Comparison of ENCODE assay signal across 18 cellular contexts in genomic region chr1:147565189-147565980, GRCh38. TPM values are rescaled to one million over a fixed set of nuclear protein-coding genes. Genes with fewer than 3 reads are reported as not detected.
DNase-seq lines count a peak whose midpoint lies in the region; ATAC-seq, FAIRE-seq and TF ChIP-seq lines count a peak whose summit lies in the region.
"Had no signal": no experiment of that assay in that cellular context is flagged by ENCODE, and none has a peak within 500 bp of the region (broad histone marks: within the 10 kb centered on the region; RNA-seq: fewer than 3 reads in every experiment).

No MANE protein-coding gene starts in this region.

- H3K27me3 ChIP-seq in IMR-90 (ENCODE audit: control insufficient read depth, insufficient read depth, low read length) (no peaks in the 10 kb centered on the region), H1 (replicated peaks in 1 of 4; ENCODE audit: control insufficient read depth in 3 of 4, extremely low read depth in 1 of 4, insufficient read depth in 3 of 4, low read length in 3 of 4) (peaks cover 0 to 1% (median 0%) of the 10 kb centered on the region in 4 experiments; a peak in 1 of 7 replicates), transverse colon (no peaks in the 10 kb centered on the region)

- no peak overlapping the region for H2BK5ac ChIP-seq in IMR-90 (ENCODE audit: low read depth, low read length, poor library complexity, severe bottlenecking)
- H2BK5ac ChIP-seq in H1 (ENCODE audit: low read depth, low read length): no peak overlapping the region

- intact Hi-C loops in IMR-90 (cut with micrococcal nuclease) (no loop called here), head of caudate nucleus (cut with DNase I) (no loop called here), transverse colon (cut with DNase I; ENCODE audit: low total_unique reads) (no loop called here)

- DNase-seq in D721Med (ENCODE audit: insufficient read length, low spot score) (no peak), IMR-90 (no peak), H1 (ENCODE audit: low read depth in 1 of 2, low spot score in 2 of 2) (no peak), head of caudate nucleus (no peak), transverse colon (no peak)
- no peak for DNase-seq in activated CD8-positive, alpha-beta memory T cell treated with anti-CD3 and anti-CD28 coated beads for 24 hours
- DNase-seq: 8988T; C1 segment of cervical spinal cord; CD4-positive, CD25-positive, alpha-beta regulatory T cell; CD8-positive, alpha-beta memory T cell; COR-L47; DMS79; GDM1; GOT3; H9 had no signal

- H3K9me1 ChIP-seq in IMR-90 (ENCODE audit: insufficient read depth, low read length): no peaks in the 10 kb centered on the region

- WGBS in IMR-90 (ENCODE audit: extremely low coverage in 2 of 2, insufficient read length in 1 of 2), 2 experiments: no CpG with 5 or more reads among the region's 3 CpGs
- 89% methylated on average over 3 of the region's 3 CpGs; no CpG with 5 or more reads in 1 of the 2 experiments for WGBS in H1 (ENCODE audit: extremely low coverage in 1 of 2, insufficient coverage in 1 of 2, insufficient read length in 1 of 2, insufficient replicate concordance in 2 of 2, low coverage in 1 of 2, low lambda C conversion rate in 2 of 2, missing lambda C conversion rate in 1 of 2), 2 experiments
- 93 to 96% methylated on average over 3 of the region's 3 CpGs for WGBS in transverse colon (ENCODE audit: low coverage in 1 of 2), 2 donors

- ATAC-seq in IMR-90 (ENCODE audit: low read depth) (peak; percentile 57), HG02763 (IDR thresholded peaks at IDR 0.05; ENCODE audit: unreplicated experiment) (no peak)

- H2AK5ac ChIP-seq in IMR-90 (ENCODE audit: low read depth, low read length) (no peak overlapping the region), H1 (ENCODE audit: low read depth, low read length) (no peak overlapping the region)

- H2AK9ac ChIP-seq in IMR-90 (replicated peaks; ENCODE audit: low read depth, low read length, poor library complexity): no peak overlapping the region

- H4K20me1 ChIP-seq in IMR-90 (ENCODE audit: insufficient read depth, low read length): no peaks in the 10 kb centered on the region
- no peaks in the 10 kb centered on the region for H4K20me1 ChIP-seq in H1 (replicated peaks in 1 of 2; ENCODE audit: control insufficient read depth in 1 of 2, insufficient read depth in 2 of 2, low read length in 2 of 2)

- H3K9ac ChIP-seq in IMR-90 (ENCODE audit: low read depth, low read length): no peak overlapping the region
- H3K9ac ChIP-seq in H1 (replicated peaks in 1 of 4; ENCODE audit: extremely low read depth in 1 of 4, low read depth in 3 of 4, low read length in 3 of 4): no peak overlapping the region

- no peak overlapping the region for H3K18ac ChIP-seq in IMR-90 (ENCODE audit: low read depth, low read length)
- H3K18ac ChIP-seq in H1 (ENCODE audit: extremely low read depth, low read length): peak overlapping the region; percentile 4; the same call in 1 of the 2 replicates

- no TSS peak for BruUV-seq in IMR-90 (replicated peaks; lab: Mats Ljungman, UMichigan)

- H3K79me1 ChIP-seq in IMR-90 (ENCODE audit: low read depth in 1 of 2, low read length in 2 of 2) (peaks cover 0 to 5% of the 10 kb centered on the region in 2 experiments; a peak in 1 of 4 replicates), H1 (ENCODE audit: low read depth, low read length) (no peaks in the 10 kb centered on the region)

- H3K4ac ChIP-seq in IMR-90 (ENCODE audit: low read depth, low read length) (no peak overlapping the region), H1 (replicated peaks; ENCODE audit: insufficient read length, low read depth, low read length) (no peak overlapping the region)

- H3K4me2 ChIP-seq in IMR-90 (ENCODE audit: low read depth, low read length): no peak overlapping the region
- H3K4me2 ChIP-seq in H1 (ENCODE audit: insufficient read depth in 1 of 2, low read depth in 2 of 2, low read length in 2 of 2): no peak overlapping the region

- H3K4me1 ChIP-seq in IMR-90 (ENCODE audit: control insufficient read depth, insufficient read depth, low read length) (0 out of 2 replicates have a peak, but pooled peaks cover 1% of the 10 kb centered on the region), H1 (replicated peaks in 1 of 4; ENCODE audit: control insufficient read depth in 3 of 4, insufficient read depth in 4 of 4, low read length in 3 of 4) (peaks cover 2 to 16% (median 12%) of the 10 kb centered on the region in 4 experiments; a peak in 4 of 7 replicates), transverse colon (peaks cover 0 to 5% (median 4%) of the 10 kb centered on the region in 4 donors)

- no peak overlapping the region for H2BK20ac ChIP-seq in IMR-90 (ENCODE audit: low read depth, low read length)
- no peak overlapping the region for H2BK20ac ChIP-seq in H1 (ENCODE audit: low read length)

- no peak overlapping the region for H3K4me3 ChIP-seq in IMR-90 (ENCODE audit: insufficient read depth, low read depth, low read length)
- no peak overlapping the region for H3K4me3 ChIP-seq in H1 (ENCODE audit: extremely low read depth in 1 of 4, insufficient read depth in 2 of 4, low read depth in 3 of 4, low read length in 4 of 4)
- H3K4me3 ChIP-seq in transverse colon: no peak overlapping the region

- H3K36me3 ChIP-seq in IMR-90 (ENCODE audit: control insufficient read depth, insufficient read depth, low read length): no peaks in the 10 kb centered on the region
- no peaks in the 10 kb centered on the region; a peak in 1 of 8 replicates for H3K36me3 ChIP-seq in H1 (ENCODE audit: control insufficient read depth in 2 of 4, insufficient read depth in 4 of 4, low read length in 3 of 4)
- no peaks in the 10 kb centered on the region for H3K36me3 ChIP-seq in transverse colon

- in situ Hi-C loops in IMR-90 (cut with MboI; ENCODE audit: low sequenced_read_pairs) (no loop called here), transverse colon (cut with MboI; ENCODE audit: low pct_ligation_motif_present in 1 of 4, low pct_unique_long_range_greater_than_20kb in 1 of 4, low sequenced_read_pairs in 3 of 4) (no loop called here)

- no peak overlapping the region for H2AFZ ChIP-seq in IMR-90 (replicated peaks; ENCODE audit: low read length, poor library complexity)
- H2AFZ ChIP-seq in H1 (ENCODE audit: low read length): no peak overlapping the region

- peaks cover 0 to 18% of the 10 kb centered on the region in 2 experiments; a peak in 2 of 4 replicates for H3K79me2 ChIP-seq in H1 (ENCODE audit: control insufficient read depth in 1 of 2, insufficient read depth in 2 of 2, low read length in 2 of 2)

- no peak overlapping the region for H2BK15ac ChIP-seq in IMR-90 (ENCODE audit: low read depth, low read length)
- no peak overlapping the region for H2BK15ac ChIP-seq in H1 (ENCODE audit: low read length)

- peak; percentile 64 for FAIRE-seq in D721Med (lab: Jason Lieb, UNC)
- no peak for FAIRE-seq in H1 (lab: Jason Lieb, UNC)
- FAIRE-seq: GM12892, GM18507 had no signal

- H3K27ac ChIP-seq in IMR-90 (ENCODE audit: insufficient read depth, low read length): no peak overlapping the region
- no peak overlapping the region for H3K27ac ChIP-seq in H1 (ENCODE audit: low read depth, low read length)
- no peak overlapping the region for H3K27ac ChIP-seq in transverse colon

- POLR2A ChIA-PET in IMR-90 (lab: Charles Lee; ENCODE audit: unreplicated experiment): no interaction called here
- POLR2A ChIA-PET in H1 (lab: Charles Lee; ENCODE audit: partially characterized antibody): interaction anchor here (0.9 to 2.3 kb wide), 4 partner anchors 9 to 52 kb away, joined by 3 to 8 read pairs (median 5); partner anchors contain the start of gene BCL9

- H3K14ac ChIP-seq in IMR-90 (replicated peaks; ENCODE audit: low read depth, low read length) (no peak overlapping the region), H1 (ENCODE audit: insufficient read length) (no peak overlapping the region)

- no peak for TF ChIP-seq POLR2A in IMR-90 (IDR thresholded peaks at IDR 0.05; ENCODE audit: low read depth, low read length)
- TF ChIP-seq POLR2A in H1 (IDR thresholded peaks at IDR 0.05; ENCODE audit: control extremely low read depth in 1 of 2, low read depth in 2 of 2, low read length in 2 of 2): no peak
- TF ChIP-seq POLR2A in transverse colon (IDR thresholded peaks at IDR 0.05): no peak

- H2BK12ac ChIP-seq in H1 (ENCODE audit: low read depth, low read length): no peak overlapping the region

- no peaks in the 10 kb centered on the region for H3K9me3 ChIP-seq in IMR-90 (ENCODE audit: control insufficient read depth, insufficient read depth, low read length)
- no peaks in the 10 kb centered on the region for H3K9me3 ChIP-seq in H1 (ENCODE audit: insufficient read depth in 2 of 2, low read depth in 1 of 2, low read length in 1 of 2)
- no peaks in the 10 kb centered on the region for H3K9me3 ChIP-seq in transverse colon

- TF ChIP-seq CTCF in D721Med (IDR thresholded peaks at IDR 0.05; ENCODE audit: insufficient read depth, missing control alignments): no peak
- no peak for TF ChIP-seq CTCF in IMR-90 (conservative IDR thresholded peaks at IDR 0.05; ENCODE audit: low read depth, low read length)
- no peak for TF ChIP-seq CTCF in H1 (IDR thresholded peaks at IDR 0.05; ENCODE audit: control extremely low read depth in 1 of 3, insufficient read depth in 1 of 3, low read depth in 1 of 3, low read length in 3 of 3)
- TF ChIP-seq CTCF in transverse colon (IDR thresholded peaks at IDR 0.05): no peak

- H2BK120ac ChIP-seq in IMR-90 (ENCODE audit: low read depth, low read length) (no peak overlapping the region), H1 (replicated peaks; ENCODE audit: low read depth, low read length) (no peak overlapping the region)

- H3K23ac ChIP-seq in IMR-90 (ENCODE audit: low read depth, low read length): no peak overlapping the region
- H3K23ac ChIP-seq in H1 (ENCODE audit: insufficient read length): no peak overlapping the region

- H4K8ac ChIP-seq in IMR-90 (ENCODE audit: low read depth in 2 of 2, low read length in 2 of 2) (no peak overlapping the region), H1 (ENCODE audit: extremely low read depth, insufficient read depth, low read length) (no peak overlapping the region)

- dilution Hi-C loops in IMR-90 (cut with HindIII; ENCODE audit: low sequenced_read_pairs, unreplicated experiment): no loop called here

- CTCF ChIA-PET in IMR-90 (lab: Yijun Ruan, JAX) (interaction anchor here (0.7 kb wide), 1 partner anchor 16 kb away, joined by 3 read pairs; no protein-coding TSS in a partner anchor), H1 (lab: Charles Lee; ENCODE audit: partially characterized antibody) (interaction anchor here (0.8 to 2.3 kb wide), 6 partner anchors 9 to 69 kb away, joined by 3 to 9 read pairs (median 4); no protein-coding TSS in a partner anchor)

- no peak overlapping the region for H3K56ac ChIP-seq in IMR-90 (ENCODE audit: extremely low read depth, insufficient read depth, low read length)
- no peak overlapping the region for H3K56ac ChIP-seq in H1 (replicated peaks; ENCODE audit: insufficient read length, low read depth, low read length)

- no peak overlapping the region for H4K5ac ChIP-seq in IMR-90 (ENCODE audit: low read depth, low read length)
- no peak overlapping the region for H4K5ac ChIP-seq in H1 (ENCODE audit: insufficient read length, low read depth, low read length)

- no peak overlapping the region for H4K91ac ChIP-seq in IMR-90 (ENCODE audit: insufficient read depth, low read depth, low read length)
- no peak overlapping the region for H4K91ac ChIP-seq in H1 (replicated peaks; ENCODE audit: insufficient read length, low read length)

- no peak for TF ChIP-seq EP300 in H1 (IDR thresholded peaks at IDR 0.05; ENCODE audit: borderline replicate concordance in 1 of 2, low read depth in 2 of 2, low read length in 2 of 2)
- no peak for TF ChIP-seq EP300 in transverse colon (IDR thresholded peaks at IDR 0.05; ENCODE audit: low read depth)

- no peak for TF ChIP-seq RAD21 in IMR-90 (IDR thresholded peaks at IDR 0.05; ENCODE audit: low read length)
- no peak for TF ChIP-seq RAD21 in H1 (IDR thresholded peaks at IDR 0.05 in 1 of 2, conservative IDR thresholded peaks at IDR 0.05 in 1 of 2; ENCODE audit: low read depth in 2 of 2, low read length in 2 of 2)

- H3K23me2 ChIP-seq in H1 (ENCODE audit: low read depth, low read length): no peaks in the 10 kb centered on the region

RNA-seq across cellular contexts. Expression of gene BCL9, which starts 24.1 kb away (rescaled TPM):
- 3.6 and 5.0 TPM in 2 replicates for total RNA-seq in IMR-90 (2012; rRNA removed)
- polyA plus RNA-seq in IMR-90 (2012; rRNA removed): 10.5 and 12.4 TPM in 2 replicates
- 4.2 and 9.7 TPM in 2 replicates for polyA plus RNA-seq in IMR-90 (2012; cell fraction: cytosol; rRNA removed)
- polyA plus RNA-seq in IMR-90 (2012; cell fraction: nucleus; rRNA removed; ENCODE audit: low replicate concordance): 9.2 and 12.4 TPM in 2 replicates
- 38.7 and 44.6 TPM in 2 replicates for total RNA-seq in H1 (2021; fragmentation: NEBNext Ultra II Directional; extraction: Animal tissue kit (Norgen Biotek cat#: 25700))
- 25.2 and 30.8 TPM in 2 replicates for polyA plus RNA-seq in H1 (2011; rRNA removed)
- 21.4 TPM for polyA plus RNA-seq in H1 (2011; cell fraction: cytosol; rRNA removed)
- 37.2 TPM for polyA plus RNA-seq in H1 (2011; cell fraction: nucleus; rRNA removed)
- 37.2 to 45.7 TPM (median 42.6 TPM) in 4 replicates for polyA plus RNA-seq in H1 (2012, experiment 1 of 2)
- 22.6 TPM for polyA plus RNA-seq in H1 (2012, experiment 2 of 2)
- polyA plus RNA-seq in H1 (2013, experiment 1 of 2): 27.0 TPM
- polyA plus RNA-seq in H1 (2013, experiment 2 of 2): 26.9 TPM
- polyA minus RNA-seq in H1 (2011; rRNA and poly(A)+ RNA removed): 22.4 and 27.3 TPM in 2 replicates
- 20.9 TPM for polyA minus RNA-seq in H1 (2011; cell fraction: cytosol; rRNA and poly(A)+ RNA removed)
- polyA minus RNA-seq in H1 (2011; cell fraction: nucleus; rRNA and poly(A)+ RNA removed): 31.5 TPM
- total RNA-seq in transverse colon: 10 to 100 TPM in 2 of 4 donors, 1 to 10 TPM in 2; 3.4 to 17.1 (median 9.0) TPM
